In genomic region chr3:105367063-105367405, GRCh38 we compare ENCODE assay signal across 1 cellular context.
A peak's percentile ranks its signal among the peaks of the same experiment; 100 is the strongest.
TF ChIP-seq lines count a peak whose summit lies in the region.

No MANE protein-coding gene starts in this region.

TF ChIP-seq in HepG2, 621 proteins besides CTCF, POLR2A, EP300 and RAD21 (continued from another document and continues in another):
- TF ChIP-seq, protein P1, sequence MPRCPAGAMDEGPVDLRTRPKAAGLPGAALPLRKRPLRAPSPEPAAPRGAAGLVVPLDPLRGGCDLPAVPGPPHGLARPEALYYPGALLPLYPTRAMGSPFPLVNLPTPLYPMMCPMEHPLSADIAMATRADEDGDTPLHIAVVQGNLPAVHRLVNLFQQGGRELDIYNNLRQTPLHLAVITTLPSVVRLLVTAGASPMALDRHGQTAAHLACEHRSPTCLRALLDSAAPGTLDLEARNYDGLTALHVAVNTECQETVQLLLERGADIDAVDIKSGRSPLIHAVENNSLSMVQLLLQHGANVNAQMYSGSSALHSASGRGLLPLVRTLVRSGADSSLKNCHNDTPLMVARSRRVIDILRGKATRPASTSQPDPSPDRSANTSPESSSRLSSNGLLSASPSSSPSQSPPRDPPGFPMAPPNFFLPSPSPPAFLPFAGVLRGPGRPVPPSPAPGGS (CRISPR knock-in tag; IDR thresholded peaks at IDR 0.05) = peak; percentile 6; the same call in 1 of the 2 replicates
- TF ChIP-seq GZF1 (CRISPR knock-in tag; IDR thresholded peaks at IDR 0.05) (no peak), JUNB (CRISPR knock-in tag; IDR thresholded peaks at IDR 0.05; ENCODE audit: borderline replicate concordance) (no peak), MAX (IDR thresholded peaks at IDR 0.05) (no peak), ARID4A (CRISPR knock-in tag; IDR thresholded peaks at IDR 0.05; ENCODE audit: borderline replicate concordance) (peak; percentile 49), ELK4 (CRISPR knock-in tag; IDR thresholded peaks at IDR 0.05; ENCODE audit: borderline replicate concordance) (no peak), USF2 (IDR thresholded peaks at IDR 0.05; ENCODE audit: low read depth, low read length) (no peak), USF2 (CRISPR knock-in tag; IDR thresholded peaks at IDR 0.05; ENCODE audit: borderline replicate concordance) (no peak), ZNF496 (CRISPR knock-in tag; IDR thresholded peaks at IDR 0.05; ENCODE audit: insufficient replicate concordance) (no peak), ATF7-NPFF (CRISPR knock-in tag; IDR thresholded peaks at IDR 0.05; ENCODE audit: low read depth) (no peak), KDM2A (CRISPR knock-in tag; IDR thresholded peaks at IDR 0.05; ENCODE audit: borderline replicate concordance, low read depth) (no peak), HOXA7 (CRISPR knock-in tag; IDR thresholded peaks at IDR 0.05) (no peak; the same call in 1 of the 2 replicates), JUND (CRISPR knock-in tag; IDR thresholded peaks at IDR 0.05) (no peak), EED (CRISPR knock-in tag; IDR thresholded peaks at IDR 0.05) (0 out of 2 replicates have a peak, but pooled peaks have one; percentile 4), ZNF274 (CRISPR knock-in tag; IDR thresholded peaks at IDR 0.05) (no peak), AGO2 (optimal IDR thresholded peaks at IDR 0.05; ENCODE audit: low read depth, low read length) (peak; percentile 62), ZFP36 (IDR thresholded peaks at IDR 0.05; ENCODE audit: borderline replicate concordance, low read depth, low read length, partially characterized antibody) (no peak), ZNF83 (CRISPR knock-in tag; IDR thresholded peaks at IDR 0.05; ENCODE audit: borderline replicate concordance) (no peak), LBX2 (CRISPR knock-in tag; IDR thresholded peaks at IDR 0.05; ENCODE audit: borderline replicate concordance) (no peak), REL (CRISPR knock-in tag; conservative IDR thresholded peaks at IDR 0.05) (0 out of 2 replicates have a peak, but pooled peaks have one; percentile 20), MAFK (conservative IDR thresholded peaks at IDR 0.05 in 1 of 2, IDR thresholded peaks at IDR 0.05 in 1 of 2; ENCODE audit: low read length in 2 of 2) (no peak), KMT2A (CRISPR knock-in tag; IDR thresholded peaks at IDR 0.05) (no peak; the same call in 1 of the 2 replicates), HOXD1 (CRISPR knock-in tag; IDR thresholded peaks at IDR 0.05) (0 out of 2 replicates have a peak, but pooled peaks have one; percentile 0), MBNL3 (CRISPR knock-in tag; conservative IDR thresholded peaks at IDR 0.05) (no peak), CAMTA2 (CRISPR knock-in tag; IDR thresholded peaks at IDR 0.05; ENCODE audit: borderline replicate concordance) (no peak), BORCS8-MEF2B (CRISPR knock-in tag; IDR thresholded peaks at IDR 0.05) (no peak), ZNF431 (CRISPR knock-in tag; IDR thresholded peaks at IDR 0.05; ENCODE audit: borderline replicate concordance, low read depth) (no peak), KDM4B (CRISPR knock-in tag; IDR thresholded peaks at IDR 0.05) (no peak)
- TF ChIP-seq, protein P2, sequence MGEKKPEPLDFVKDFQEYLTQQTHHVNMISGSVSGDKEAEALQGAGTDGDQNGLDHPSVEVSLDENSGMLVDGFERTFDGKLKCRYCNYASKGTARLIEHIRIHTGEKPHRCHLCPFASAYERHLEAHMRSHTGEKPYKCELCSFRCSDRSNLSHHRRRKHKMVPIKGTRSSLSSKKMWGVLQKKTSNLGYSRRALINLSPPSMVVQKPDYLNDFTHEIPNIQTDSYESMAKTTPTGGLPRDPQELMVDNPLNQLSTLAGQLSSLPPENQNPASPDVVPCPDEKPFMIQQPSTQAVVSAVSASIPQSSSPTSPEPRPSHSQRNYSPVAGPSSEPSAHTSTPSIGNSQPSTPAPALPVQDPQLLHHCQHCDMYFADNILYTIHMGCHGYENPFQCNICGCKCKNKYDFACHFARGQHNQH (CRISPR knock-in tag; IDR thresholded peaks at IDR 0.05) = no peak
- TF ChIP-seq, protein P3, sequence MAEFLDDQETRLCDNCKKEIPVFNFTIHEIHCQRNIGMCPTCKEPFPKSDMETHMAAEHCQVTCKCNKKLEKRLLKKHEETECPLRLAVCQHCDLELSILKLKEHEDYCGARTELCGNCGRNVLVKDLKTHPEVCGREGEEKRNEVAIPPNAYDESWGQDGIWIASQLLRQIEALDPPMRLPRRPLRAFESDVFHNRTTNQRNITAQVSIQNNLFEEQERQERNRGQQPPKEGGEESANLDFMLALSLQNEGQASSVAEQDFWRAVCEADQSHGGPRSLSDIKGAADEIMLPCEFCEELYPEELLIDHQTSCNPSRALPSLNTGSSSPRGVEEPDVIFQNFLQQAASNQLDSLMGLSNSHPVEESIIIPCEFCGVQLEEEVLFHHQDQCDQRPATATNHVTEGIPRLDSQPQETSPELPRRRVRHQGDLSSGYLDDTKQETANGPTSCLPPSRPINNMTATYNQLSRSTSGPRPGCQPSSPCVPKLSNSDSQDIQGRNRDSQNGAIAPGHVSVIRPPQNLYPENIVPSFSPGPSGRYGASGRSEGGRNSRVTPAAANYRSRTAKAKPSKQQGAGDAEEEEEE (CRISPR knock-in tag; IDR thresholded peaks at IDR 0.05; ENCODE audit: borderline replicate concordance) = 0 out of 2 replicates have a peak, but pooled peaks have one; percentile 24
- TF ChIP-seq, protein P4, sequence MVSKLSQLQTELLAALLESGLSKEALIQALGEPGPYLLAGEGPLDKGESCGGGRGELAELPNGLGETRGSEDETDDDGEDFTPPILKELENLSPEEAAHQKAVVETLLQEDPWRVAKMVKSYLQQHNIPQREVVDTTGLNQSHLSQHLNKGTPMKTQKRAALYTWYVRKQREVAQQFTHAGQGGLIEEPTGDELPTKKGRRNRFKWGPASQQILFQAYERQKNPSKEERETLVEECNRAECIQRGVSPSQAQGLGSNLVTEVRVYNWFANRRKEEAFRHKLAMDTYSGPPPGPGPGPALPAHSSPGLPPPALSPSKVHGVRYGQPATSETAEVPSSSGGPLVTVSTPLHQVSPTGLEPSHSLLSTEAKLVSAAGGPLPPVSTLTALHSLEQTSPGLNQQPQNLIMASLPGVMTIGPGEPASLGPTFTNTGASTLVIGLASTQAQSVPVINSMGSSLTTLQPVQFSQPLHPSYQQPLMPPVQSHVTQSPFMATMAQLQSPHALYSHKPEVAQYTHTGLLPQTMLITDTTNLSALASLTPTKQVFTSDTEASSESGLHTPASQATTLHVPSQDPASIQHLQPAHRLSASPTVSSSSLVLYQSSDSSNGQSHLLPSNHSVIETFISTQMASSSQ (IDR thresholded peaks at IDR 0.05; ENCODE audit: low read depth) = no peak
- TF ChIP-seq, protein P4 (CRISPR knock-in tag; IDR thresholded peaks at IDR 0.05; ENCODE audit: borderline replicate concordance) = no peak
- TF ChIP-seq, protein P5, sequence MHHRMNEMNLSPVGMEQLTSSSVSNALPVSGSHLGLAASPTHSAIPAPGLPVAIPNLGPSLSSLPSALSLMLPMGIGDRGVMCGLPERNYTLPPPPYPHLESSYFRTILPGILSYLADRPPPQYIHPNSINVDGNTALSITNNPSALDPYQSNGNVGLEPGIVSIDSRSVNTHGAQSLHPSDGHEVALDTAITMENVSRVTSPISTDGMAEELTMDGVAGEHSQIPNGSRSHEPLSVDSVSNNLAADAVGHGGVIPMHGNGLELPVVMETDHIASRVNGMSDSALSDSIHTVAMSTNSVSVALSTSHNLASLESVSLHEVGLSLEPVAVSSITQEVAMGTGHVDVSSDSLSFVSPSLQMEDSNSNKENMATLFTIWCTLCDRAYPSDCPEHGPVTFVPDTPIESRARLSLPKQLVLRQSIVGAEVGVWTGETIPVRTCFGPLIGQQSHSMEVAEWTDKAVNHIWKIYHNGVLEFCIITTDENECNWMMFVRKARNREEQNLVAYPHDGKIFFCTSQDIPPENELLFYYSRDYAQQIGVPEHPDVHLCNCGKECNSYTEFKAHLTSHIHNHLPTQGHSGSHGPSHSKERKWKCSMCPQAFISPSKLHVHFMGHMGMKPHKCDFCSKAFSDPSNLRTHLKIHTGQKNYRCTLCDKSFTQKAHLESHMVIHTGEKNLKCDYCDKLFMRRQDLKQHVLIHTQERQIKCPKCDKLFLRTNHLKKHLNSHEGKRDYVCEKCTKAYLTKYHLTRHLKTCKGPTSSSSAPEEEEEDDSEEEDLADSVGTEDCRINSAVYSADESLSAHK (CRISPR knock-in tag; IDR thresholded peaks at IDR 0.05; ENCODE audit: borderline replicate concordance) = no peak
- TF ChIP-seq, protein P6, sequence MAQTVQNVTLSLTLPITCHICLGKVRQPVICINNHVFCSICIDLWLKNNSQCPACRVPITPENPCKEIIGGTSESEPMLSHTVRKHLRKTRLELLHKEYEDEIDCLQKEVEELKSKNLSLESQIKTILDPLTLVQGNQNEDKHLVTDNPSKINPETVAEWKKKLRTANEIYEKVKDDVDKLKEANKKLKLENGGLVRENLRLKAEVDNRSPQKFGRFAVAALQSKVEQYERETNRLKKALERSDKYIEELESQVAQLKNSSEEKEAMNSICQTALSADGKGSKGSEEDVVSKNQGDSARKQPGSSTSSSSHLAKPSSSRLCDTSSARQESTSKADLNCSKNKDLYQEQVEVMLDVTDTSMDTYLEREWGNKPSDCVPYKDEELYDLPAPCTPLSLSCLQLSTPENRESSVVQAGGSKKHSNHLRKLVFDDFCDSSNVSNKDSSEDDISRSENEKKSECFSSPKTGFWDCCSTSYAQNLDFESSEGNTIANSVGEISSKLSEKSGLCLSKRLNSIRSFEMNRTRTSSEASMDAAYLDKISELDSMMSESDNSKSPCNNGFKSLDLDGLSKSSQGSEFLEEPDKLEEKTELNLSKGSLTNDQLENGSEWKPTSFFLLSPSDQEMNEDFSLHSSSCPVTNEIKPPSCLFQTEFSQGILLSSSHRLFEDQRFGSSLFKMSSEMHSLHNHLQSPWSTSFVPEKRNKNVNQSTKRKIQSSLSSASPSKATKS (CRISPR knock-in tag; IDR thresholded peaks at IDR 0.05) = 0 out of 2 replicates have a peak, but pooled peaks have one; percentile 17
